1 cellular context compared by ENCODE assay signal in genomic region chr6:110528051-110528929, GRCh38.
TF ChIP-seq lines count a peak whose summit lies in the region.

No MANE protein-coding gene starts in this region.

TF ChIP-seq in HEK293, 187 proteins besides CTCF, POLR2A, EP300 and RAD21 (continued from another document):
- TF ChIP-seq PRDM10 (tag by site-specific recombination; IDR thresholded peaks at IDR 0.05), result no peak
- TF ChIP-seq OVOL3 (tag by site-specific recombination; IDR thresholded peaks at IDR 0.05), result no peak
- TF ChIP-seq ZNF184 (tag by site-specific recombination; IDR thresholded peaks at IDR 0.05), result peak; percentile 16; the same call in 1 of the 2 replicates
- TF ChIP-seq BCL6B (tag by site-specific recombination; IDR thresholded peaks at IDR 0.05), result peak; percentile 71; the same call in 1 of the 2 replicates
- TF ChIP-seq ZNF843 (tag by site-specific recombination; IDR thresholded peaks at IDR 0.05), result no peak; the same call in 1 of the 2 replicates
- TF ChIP-seq ZBTB8A (tag by site-specific recombination; IDR thresholded peaks at IDR 0.05), result 0 out of 2 replicates have a peak, but pooled peaks have one; percentile 15
- TF ChIP-seq ZNF621 (tag by site-specific recombination; IDR thresholded peaks at IDR 0.05), result no peak
- no peak for TF ChIP-seq KLF9 (tag by site-specific recombination; IDR thresholded peaks at IDR 0.05; ENCODE audit: low read depth)
- TF ChIP-seq ZNF23 (tag by site-specific recombination; IDR thresholded peaks at IDR 0.05; ENCODE audit: borderline replicate concordance), result no peak
- TF ChIP-seq SP3 (tag by site-specific recombination; IDR thresholded peaks at IDR 0.05), result peak; percentile 15; the same call in 1 of the 2 replicates
- TF ChIP-seq ZNF658 (tag by site-specific recombination; IDR thresholded peaks at IDR 0.05), result no peak
- TF ChIP-seq ZNF677 (tag by site-specific recombination; IDR thresholded peaks at IDR 0.05), result no peak
- peak; percentile 30; the same call in 1 of the 2 replicates for TF ChIP-seq ZNF366 (tag by site-specific recombination; conservative IDR thresholded peaks at IDR 0.05)
- TF ChIP-seq SCRT2 (tag by site-specific recombination; IDR thresholded peaks at IDR 0.05), result peak; percentile 93
- 0 out of 2 replicates have a peak, but pooled peaks have one; percentile 10 for TF ChIP-seq ZNF132 (tag by site-specific recombination; IDR thresholded peaks at IDR 0.05; ENCODE audit: borderline replicate concordance)
- no peak for TF ChIP-seq ZNF221 (tag by site-specific recombination; IDR thresholded peaks at IDR 0.05; ENCODE audit: borderline replicate concordance)
- TF ChIP-seq SP2 (tag by site-specific recombination; IDR thresholded peaks at IDR 0.05), result no peak
- TF ChIP-seq ZNF513 (tag by site-specific recombination; IDR thresholded peaks at IDR 0.05), result no peak
- TF ChIP-seq IKZF3 (tag by site-specific recombination; IDR thresholded peaks at IDR 0.05), result no peak
- 0 out of 2 replicates have a peak, but pooled peaks have one; percentile 80 for TF ChIP-seq HOXD13 (CRISPR knock-in tag; IDR thresholded peaks at IDR 0.05; ENCODE audit: borderline replicate concordance)
- TF ChIP-seq ZBTB11 (tag by site-specific recombination; conservative IDR thresholded peaks at IDR 0.05; ENCODE audit: low read depth), result no peak
- TF ChIP-seq GFI1B (tag by site-specific recombination; IDR thresholded peaks at IDR 0.05), result 0 out of 2 replicates have a peak, but pooled peaks have one; percentile 34
- no peak for TF ChIP-seq ZSCAN18 (tag by site-specific recombination; IDR thresholded peaks at IDR 0.05)
- TF ChIP-seq WT1 (tag by site-specific recombination; IDR thresholded peaks at IDR 0.05), result no peak
- no peak for TF ChIP-seq ZNF214 (tag by site-specific recombination; IDR thresholded peaks at IDR 0.05; ENCODE audit: borderline replicate concordance)
- TF ChIP-seq SCRT1 (tag by site-specific recombination; IDR thresholded peaks at IDR 0.05; ENCODE audit: borderline replicate concordance), result peak; percentile 46; the same call in 1 of the 2 replicates
- no peak for TF ChIP-seq ZFP37 (tag by site-specific recombination; IDR thresholded peaks at IDR 0.05)
- TF ChIP-seq HIC1 (tag by site-specific recombination; IDR thresholded peaks at IDR 0.05), result peak; percentile 94
- 0 out of 2 replicates have a peak, but pooled peaks have one; percentile 48 for TF ChIP-seq ZEB2 (tag by site-specific recombination; IDR thresholded peaks at IDR 0.05)
- TF ChIP-seq ZNF544 (tag by site-specific recombination; IDR thresholded peaks at IDR 0.05), result no peak
- no peak for TF ChIP-seq YY1 (tag by site-specific recombination; IDR thresholded peaks at IDR 0.05)
- no peak for TF ChIP-seq KLF1 (tag by site-specific recombination; IDR thresholded peaks at IDR 0.05)
- no peak for TF ChIP-seq BCL11A (tag by site-specific recombination; IDR thresholded peaks at IDR 0.05; ENCODE audit: low read depth)
- TF ChIP-seq ZBTB26 (tag by site-specific recombination; optimal IDR thresholded peaks at IDR 0.05), result no peak
- TF ChIP-seq ZBTB44 (tag by site-specific recombination; IDR thresholded peaks at IDR 0.05), result no peak
- no peak for TF ChIP-seq ZFP3 (tag by site-specific recombination; IDR thresholded peaks at IDR 0.05; ENCODE audit: low read depth)
